Comparison of ENCODE assay signal across 8 cellular contexts in the genomic region with DNA sequence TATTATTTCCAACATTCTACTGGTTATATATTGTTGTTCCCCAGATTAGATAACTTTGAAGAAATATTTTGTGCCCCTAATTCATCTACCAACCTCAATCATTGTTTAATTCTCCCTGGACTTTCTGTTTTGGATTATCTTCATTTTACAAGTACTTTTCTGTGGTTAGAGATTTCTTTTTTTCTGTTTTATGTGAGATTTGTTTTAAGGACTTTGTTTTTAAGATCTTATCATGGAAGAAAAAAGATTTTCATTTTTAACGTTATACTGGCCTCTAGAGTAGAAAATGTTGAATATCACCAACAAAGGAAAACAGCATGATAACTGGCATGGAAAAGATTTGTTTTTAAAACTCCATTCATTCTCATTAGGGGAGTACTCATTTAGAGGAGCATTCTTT.
DNase-seq lines count a peak whose midpoint lies in the region; ATAC-seq, FAIRE-seq and TF ChIP-seq lines count a peak whose summit lies in the region.

No MANE protein-coding gene starts in this region.

- intact Hi-C loops in Calu3 (cut with micrococcal nuclease; ENCODE audit: unreplicated experiment): loop anchor here (1.0 to 10.0 kb wide), 6 partner anchors 511 to 1453 kb away; a partner anchor contains a TSS

- no peak overlapping the region for H3K27ac ChIP-seq in DOHH2 (ENCODE audit: low read depth, low read length)

- H3K4me2 ChIP-seq in DOHH2 (ENCODE audit: low read length): no peak overlapping the region

- no peaks in the 10 kb centered on the region for H4K20me1 ChIP-seq in DOHH2 (ENCODE audit: control insufficient read depth, insufficient read depth, low read depth, low read length)

- no TSS peak for BruUV-seq in Calu3 (replicated peaks; lab: Mats Ljungman, UMichigan)

- H3K4me3 Mint-ChIP-seq in osteocyte (ENCODE audit: unreplicated experiment) (no peak overlapping the region), Calu3 (ENCODE audit: low read depth, unreplicated experiment) (no peak overlapping the region)

- H3K27me3 Mint-ChIP-seq in osteocyte (ENCODE audit: unreplicated experiment) (no peaks in the 10 kb centered on the region), Calu3 (ENCODE audit: unreplicated experiment) (no peaks in the 10 kb centered on the region)

- H3K4me1 ChIP-seq in DOHH2 (ENCODE audit: control insufficient read depth, low read length): no peaks in the 10 kb centered on the region

- no peaks in the 10 kb centered on the region for H3K9me2 ChIP-seq in DOHH2 (replicated peaks; ENCODE audit: control insufficient read depth, low read length)

- no peaks in the 10 kb centered on the region for H3F3A ChIP-seq in DOHH2 (ENCODE audit: control insufficient read depth, insufficient read depth)

- H3K4me1 Mint-ChIP-seq in osteocyte (ENCODE audit: unreplicated experiment): peaks cover 32% of the 10 kb centered on the region
- no peaks in the 10 kb centered on the region for H3K4me1 Mint-ChIP-seq in Calu3 (ENCODE audit: low read depth, unreplicated experiment)

- H3K27ac Mint-ChIP-seq in osteocyte (ENCODE audit: unreplicated experiment): no peak overlapping the region
- no peak overlapping the region for H3K27ac Mint-ChIP-seq in Calu3 (ENCODE audit: unreplicated experiment)

- no peaks in the 10 kb centered on the region for H3K79me2 ChIP-seq in DOHH2 (ENCODE audit: control insufficient read depth, low read length)

- no peaks in the 10 kb centered on the region for H3K27me3 ChIP-seq in DOHH2 (ENCODE audit: control insufficient read depth, low read length)

- no peaks in the 10 kb centered on the region for H3K36me3 ChIP-seq in DOHH2 (ENCODE audit: control insufficient read depth, low read length)

- DNase-seq in NCI-H2171 (lab: John Stamatoyannopoulos, UW): peak; percentile 4
- DNase-seq in osteocyte (ENCODE audit: extremely low spot score, unreplicated experiment): no peak
- no peak for DNase-seq in Calu3
- DNase-seq in activated CD4-positive, alpha-beta T cell treated with anti-CD3 and anti-CD28 coated beads, Interleukin-2, amount 50 U/mL, for 1 hour: no peak
- DNase-seq in activated CD4-positive, alpha-beta T cell treated with anti-CD3 and anti-CD28 coated beads, Interleukin-2, amount 50 U/mL, for 4 hours: no peak

- H3K36me3 Mint-ChIP-seq in osteocyte (ENCODE audit: unreplicated experiment): no peaks in the 10 kb centered on the region
- no peaks in the 10 kb centered on the region for H3K36me3 Mint-ChIP-seq in Calu3 (ENCODE audit: insufficient read depth, unreplicated experiment)

- no peaks in the 10 kb centered on the region for H3K9me3 ChIP-seq in DOHH2 (ENCODE audit: control insufficient read depth, insufficient read depth, low read length)

- CTCF ChIA-PET in Calu3 (lab: Charles Lee): interaction anchor here (0.5 to 0.6 kb wide), 2 partner anchors 957 to 965 kb away, joined by 4 to 15 read pairs; no protein-coding TSS in a partner anchor

- FAIRE-seq in colon (lab: Jason Lieb, UNC): peak; percentile 82

- peak; percentile 12 for TF ChIP-seq CTCF in DOHH2 (IDR thresholded peaks at IDR 0.05; ENCODE audit: low read depth, low read length, poor library complexity, severe bottlenecking)
- peak; percentile 63 for TF ChIP-seq CTCF in osteocyte (IDR thresholded peaks at IDR 0.05)
- no peak for TF ChIP-seq CTCF in Calu3 (IDR thresholded peaks at IDR 0.05; ENCODE audit: unreplicated experiment)

- ATAC-seq in HG02884 (IDR thresholded peaks at IDR 0.05; ENCODE audit: unreplicated experiment): no peak

- H3K9me3 Mint-ChIP-seq in osteocyte (ENCODE audit: unreplicated experiment) (no peaks in the 10 kb centered on the region), Calu3 (ENCODE audit: low read depth, unreplicated experiment) (no peaks in the 10 kb centered on the region)

- H3K4me3 ChIP-seq in DOHH2 (ENCODE audit: low read length): no peak overlapping the region
